22 cellular contexts compared by ENCODE assay signal in genomic region chr10:129471447-129471846, GRCh38.
"Had no signal": no experiment of that assay in that cellular context is flagged by ENCODE, and none has a peak within 500 bp of the region (broad histone marks: within the 10 kb centered on the region; RNA-seq: fewer than 3 reads in every experiment).

No MANE protein-coding gene starts in this region.

- H2AFZ ChIP-seq: hepatocyte, neural progenitor cell had no signal

- H3K9me3 Mint-ChIP-seq: dendritic cell treated with granulocyte-macrophage colony-stimulating factor and Interleukin-4, amounts not matched to agents 40 ng/mL and 50 ng/mL, for 4 days; mesothelial cell of epicardium; natural killer cell treated with Interleukin-12 subunit alpha and Interleukin-12 subunit beta and Interleukin-15 and Interleukin-18, amount 100 ng/mL, for 72 hours; stimulated activated effector memory CD8-positive, alpha-beta T cell treated with anti-CD3 and anti-CD28 coated beads, Interleukin-12 subunit alpha, Interleukin-12 subunit beta, amount 100 ng/mL, for 72 hours; stimulated activated naive CD8-positive, alpha-beta T cell treated with anti-CD3 and anti-CD28 coated beads, Interleukin-15, amount 100 ng/mL, for 72 hours had no signal

- H3K36me3 ChIP-seq: neural progenitor cell, pancreas had no signal

- ATAC-seq: natural killer cell treated with Interleukin-12 subunit alpha and Interleukin-12 subunit beta and Interleukin-15 and Interleukin-18, amount 100 ng/mL, for 72 hours; pancreas; right cardiac atrium; stimulated activated effector memory CD8-positive, alpha-beta T cell treated with anti-CD3 and anti-CD28 coated beads, Interleukin-12 subunit alpha, Interleukin-12 subunit beta, amount 100 ng/mL, for 72 hours; stimulated activated naive CD8-positive, alpha-beta T cell treated with anti-CD3 and anti-CD28 coated beads, Interleukin-15, amount 100 ng/mL, for 72 hours had no signal

- H3K4me3 Mint-ChIP-seq: dendritic cell treated with granulocyte-macrophage colony-stimulating factor and Interleukin-4, amounts not matched to agents 40 ng/mL and 50 ng/mL, for 4 days; mesothelial cell of epicardium; natural killer cell treated with Interleukin-12 subunit alpha and Interleukin-12 subunit beta and Interleukin-15 and Interleukin-18, amount 100 ng/mL, for 72 hours; neural progenitor cell; stimulated activated effector memory CD8-positive, alpha-beta T cell treated with anti-CD3 and anti-CD28 coated beads, Interleukin-12 subunit alpha, Interleukin-12 subunit beta, amount 100 ng/mL, for 72 hours; stimulated activated naive CD8-positive, alpha-beta T cell treated with anti-CD3 and anti-CD28 coated beads, Interleukin-15, amount 100 ng/mL, for 72 hours had no signal

- DNase-seq: erythroblast; foreskin melanocyte; head of caudate nucleus; kidney glomerular epithelial cell; mammary epithelial cell; nucleus accumbens; pancreas; right cardiac atrium; small intestine; stimulated activated CD4-positive, alpha-beta T cell treated with anti-CD3 and anti-CD28 coated beads, Interleukin-12 subunit alpha, Interleukin-12 subunit beta, amount 100 ng/mL, for 4 hours; stimulated activated CD4-positive, alpha-beta T cell treated with anti-CD3 and anti-CD28 coated beads, Interleukin-2, amount 100 ng/mL, for 48 hours; stimulated activated CD8-positive, alpha-beta memory T cell treated with anti-CD3 and anti-CD28 coated beads, Interleukin-4, amount 100 ng/mL, for 48 hours; stimulated activated naive CD8-positive, alpha-beta T cell treated with anti-CD3 and anti-CD28 coated beads, Interleukin-15, amount 100 ng/mL, for 72 hours; testis had no signal

- H3K27ac ChIP-seq: neural progenitor cell, pancreas, testis, tibial nerve had no signal

- H3K4me3 ChIP-seq: hepatocyte, neural progenitor cell, pancreas, testis, tibial nerve had no signal

- H3K9me3 ChIP-seq: pancreas, testis, tibial nerve had no signal

- H3K27ac Mint-ChIP-seq: dendritic cell treated with granulocyte-macrophage colony-stimulating factor and Interleukin-4, amounts not matched to agents 40 ng/mL and 50 ng/mL, for 4 days; mesothelial cell of epicardium; natural killer cell treated with Interleukin-12 subunit alpha and Interleukin-12 subunit beta and Interleukin-15 and Interleukin-18, amount 100 ng/mL, for 72 hours; neural progenitor cell; progenitor cell of endocrine pancreas; stimulated activated effector memory CD8-positive, alpha-beta T cell treated with anti-CD3 and anti-CD28 coated beads, Interleukin-12 subunit alpha, Interleukin-12 subunit beta, amount 100 ng/mL, for 72 hours had no signal

- H3K27me3 Mint-ChIP-seq: dendritic cell treated with granulocyte-macrophage colony-stimulating factor and Interleukin-4, amounts not matched to agents 40 ng/mL and 50 ng/mL, for 4 days; natural killer cell treated with Interleukin-12 subunit alpha and Interleukin-12 subunit beta and Interleukin-15 and Interleukin-18, amount 100 ng/mL, for 72 hours; progenitor cell of endocrine pancreas; stimulated activated naive CD8-positive, alpha-beta T cell treated with anti-CD3 and anti-CD28 coated beads, Interleukin-15, amount 100 ng/mL, for 72 hours had no signal

- H3K36me3 Mint-ChIP-seq: natural killer cell treated with Interleukin-12 subunit alpha and Interleukin-12 subunit beta and Interleukin-15 and Interleukin-18, amount 100 ng/mL, for 72 hours; stimulated activated effector memory CD8-positive, alpha-beta T cell treated with anti-CD3 and anti-CD28 coated beads, Interleukin-12 subunit alpha, Interleukin-12 subunit beta, amount 100 ng/mL, for 72 hours had no signal

- H3K4me2 ChIP-seq: neural progenitor cell had no signal

- H3K9ac ChIP-seq: neural progenitor cell had no signal

- H3K27me3 ChIP-seq: hepatocyte, neural progenitor cell, pancreas, testis, tibial nerve had no signal
